ENCODE assay signal across 1 cellular context in genomic region chr1:15326691-15327530, GRCh38.
A peak's percentile ranks its signal among the peaks of the same experiment; 100 is the strongest.
TF ChIP-seq lines count a peak whose summit lies in the region.

No MANE protein-coding gene starts in this region.

TF ChIP-seq in HEK293, 187 proteins besides CTCF, POLR2A, EP300 and RAD21 (continued from another document and continues in another):
- TF ChIP-seq ZNF280C (tag by site-specific recombination; IDR thresholded peaks at IDR 0.05): no peak
- TF ChIP-seq SCRT2 (tag by site-specific recombination; IDR thresholded peaks at IDR 0.05): peak; percentile 97
- no peak for TF ChIP-seq ZFP37 (tag by site-specific recombination; IDR thresholded peaks at IDR 0.05)
- no peak for TF ChIP-seq ZSCAN5A (tag by site-specific recombination; IDR thresholded peaks at IDR 0.05)
- peak; percentile 41; the same call in 1 of the 2 replicates for TF ChIP-seq ZNF335 (tag by site-specific recombination; conservative IDR thresholded peaks at IDR 0.05)
- TF ChIP-seq PRDM4 (tag by site-specific recombination; IDR thresholded peaks at IDR 0.05): peak; percentile 49; the same call in 1 of the 2 replicates
- no peak for TF ChIP-seq ZNF174 (tag by site-specific recombination; IDR thresholded peaks at IDR 0.05)
- TF ChIP-seq PRDM2 (tag by site-specific recombination; IDR thresholded peaks at IDR 0.05; ENCODE audit: borderline replicate concordance): no peak
- TF ChIP-seq ZNF629 (tag by site-specific recombination; IDR thresholded peaks at IDR 0.05): no peak; the same call in 1 of the 2 replicates
- no peak for TF ChIP-seq KLF16 (tag by site-specific recombination; IDR thresholded peaks at IDR 0.05)
- TF ChIP-seq ZFP3 (tag by site-specific recombination; IDR thresholded peaks at IDR 0.05; ENCODE audit: low read depth): no peak
- TF ChIP-seq SP7 (tag by site-specific recombination; IDR thresholded peaks at IDR 0.05): peak; percentile 94
- no peak for TF ChIP-seq ZNF510 (tag by site-specific recombination; IDR thresholded peaks at IDR 0.05; ENCODE audit: insufficient replicate concordance)
- TF ChIP-seq KLF10 (tag by site-specific recombination; IDR thresholded peaks at IDR 0.05): peak; percentile 28; the same call in 1 of the 2 replicates
- TF ChIP-seq ZNF169 (tag by site-specific recombination; IDR thresholded peaks at IDR 0.05): no peak
- TF ChIP-seq ZNF449 (tag by site-specific recombination; IDR thresholded peaks at IDR 0.05): 0 out of 2 replicates have a peak, but pooled peaks have one; percentile 30
- no peak for TF ChIP-seq SETDB1 (IDR thresholded peaks at IDR 0.05; ENCODE audit: insufficient read length, low read length)
- TF ChIP-seq ZNF423 (tag by site-specific recombination; IDR thresholded peaks at IDR 0.05): no peak; the same call in 1 of the 2 replicates
- peak; percentile 90 for TF ChIP-seq OSR2 (tag by site-specific recombination; IDR thresholded peaks at IDR 0.05)
- no peak for TF ChIP-seq ZNF560 (tag by site-specific recombination; IDR thresholded peaks at IDR 0.05; ENCODE audit: borderline replicate concordance)
- no peak for TF ChIP-seq REST (tag by site-specific recombination; IDR thresholded peaks at IDR 0.05)
- no peak for TF ChIP-seq ZNF654 (tag by site-specific recombination; IDR thresholded peaks at IDR 0.05; ENCODE audit: low read depth)
- no peak for TF ChIP-seq ZBTB26 (tag by site-specific recombination; optimal IDR thresholded peaks at IDR 0.05)
- TF ChIP-seq ELK4 (IDR thresholded peaks at IDR 0.05; ENCODE audit: borderline replicate concordance, low read depth, low read length): no peak
- TF ChIP-seq ZNF658 (tag by site-specific recombination; IDR thresholded peaks at IDR 0.05): no peak
- peak; percentile 97 for TF ChIP-seq ZNF692 (tag by site-specific recombination; IDR thresholded peaks at IDR 0.05)
- TF ChIP-seq GLI4 (tag by site-specific recombination; IDR thresholded peaks at IDR 0.05): no peak
- TF ChIP-seq ZNF157 (tag by site-specific recombination; IDR thresholded peaks at IDR 0.05): no peak
- TF ChIP-seq ZBTB8A (tag by site-specific recombination; IDR thresholded peaks at IDR 0.05): peak; percentile 63
- TF ChIP-seq ZNF416 (tag by site-specific recombination; IDR thresholded peaks at IDR 0.05): no peak
